4 cellular contexts compared by ENCODE assay signal in genomic region chr12:6289906-6290305, GRCh38. TPM values are rescaled to one million over a fixed set of nuclear protein-coding genes. Genes with fewer than 3 reads are reported as not detected.
"Had no signal": no experiment of that assay in that cellular context is flagged by ENCODE, and none has a peak within 500 bp of the region (broad histone marks: within the 10 kb centered on the region; RNA-seq: fewer than 3 reads in every experiment).

No MANE protein-coding gene starts in this region.

RNA-seq across cellular contexts. Expression of gene PLEKHG6, which starts 20.6 kb away (rescaled TPM):
- total RNA-seq: dermis blood vessel endothelial cell, dermis microvascular lymphatic vessel endothelial cell, endothelial cell of umbilical vein, glomerular endothelial cell had no signal
